In the genomic region with DNA sequence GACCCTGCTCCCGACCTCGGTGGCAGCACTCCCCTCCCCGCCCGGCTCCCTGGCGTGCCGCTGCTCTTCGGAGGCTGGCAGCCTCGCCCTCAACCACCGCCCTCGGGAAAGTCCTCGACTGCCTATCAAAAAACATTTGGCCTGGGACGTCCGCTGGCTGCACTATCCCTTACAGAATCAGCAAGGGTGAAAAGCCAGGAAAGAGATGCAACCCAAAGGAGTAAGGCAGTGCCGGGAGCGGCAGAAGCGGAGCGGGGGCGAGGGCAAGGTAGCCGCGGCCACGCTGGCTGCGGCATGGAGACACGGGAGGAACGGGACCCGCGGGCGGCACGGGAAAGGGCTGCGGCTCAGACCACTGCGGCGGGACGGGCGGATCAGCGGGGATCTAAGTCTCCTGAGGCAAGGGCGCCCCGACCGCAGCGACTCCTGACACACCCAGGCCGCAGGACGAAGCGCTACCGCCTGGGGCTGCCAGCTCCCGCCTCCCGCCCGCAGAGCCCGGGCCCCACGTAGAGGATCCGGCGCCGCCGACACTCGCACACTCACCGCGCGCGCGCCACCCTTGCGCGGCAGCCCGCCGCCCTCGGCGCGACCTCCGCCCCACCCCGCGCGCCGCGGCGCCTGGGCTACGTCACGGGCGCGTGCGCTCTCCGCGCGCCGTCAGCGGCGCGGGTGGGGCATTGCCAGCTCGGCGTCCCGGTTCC, we compare ENCODE assay signal across 1 cellular context.
A peak's percentile ranks its signal among the peaks of the same experiment; 100 is the strongest.
TF ChIP-seq lines count a peak whose summit lies in the region.

A gene with protein sequence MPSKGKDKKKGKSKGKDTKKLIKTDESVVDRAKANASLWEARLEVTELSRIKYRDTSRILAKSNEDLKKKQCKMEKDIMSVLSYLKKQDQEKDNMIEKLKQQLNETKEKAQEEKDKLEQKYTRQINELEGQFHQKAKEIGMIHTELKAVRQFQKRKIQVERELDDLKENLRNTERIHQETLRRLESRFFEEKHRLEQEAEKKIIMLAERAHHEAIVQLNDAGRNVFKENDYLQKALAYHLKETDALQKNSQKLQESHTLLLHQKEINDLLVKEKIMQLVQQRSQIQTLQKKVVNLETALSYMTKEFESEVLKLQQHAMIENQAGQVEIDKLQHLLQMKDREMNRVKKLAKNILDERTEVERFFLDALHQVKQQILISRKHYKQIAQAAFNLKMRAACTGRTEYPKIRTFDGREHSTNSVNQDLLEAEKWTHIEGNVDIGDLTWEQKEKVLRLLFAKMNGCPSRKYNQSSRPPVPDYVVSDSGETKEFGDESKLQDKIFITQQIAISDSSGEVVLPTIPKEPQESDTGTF (plus strand): TSS at position 646 of the 704 bp plus-strand sequence. CDS start 130 bp downstream, outside the sequence.
A gene with protein sequence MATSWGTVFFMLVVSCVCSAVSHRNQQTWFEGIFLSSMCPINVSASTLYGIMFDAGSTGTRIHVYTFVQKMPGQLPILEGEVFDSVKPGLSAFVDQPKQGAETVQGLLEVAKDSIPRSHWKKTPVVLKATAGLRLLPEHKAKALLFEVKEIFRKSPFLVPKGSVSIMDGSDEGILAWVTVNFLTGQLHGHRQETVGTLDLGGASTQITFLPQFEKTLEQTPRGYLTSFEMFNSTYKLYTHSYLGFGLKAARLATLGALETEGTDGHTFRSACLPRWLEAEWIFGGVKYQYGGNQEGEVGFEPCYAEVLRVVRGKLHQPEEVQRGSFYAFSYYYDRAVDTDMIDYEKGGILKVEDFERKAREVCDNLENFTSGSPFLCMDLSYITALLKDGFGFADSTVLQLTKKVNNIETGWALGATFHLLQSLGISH (minus strand): TSS at position 585 of the 704 bp plus-strand sequence. CDS start 31,186 bp downstream, outside the sequence.

TF ChIP-seq in HEK293, 187 proteins besides CTCF, POLR2A, EP300 and RAD21 (continued from another document and continues in another):
- TF ChIP-seq ZFP37 (tag by site-specific recombination; IDR thresholded peaks at IDR 0.05) (peak; percentile 53; the same call in 1 of the 2 replicates), ZSCAN23 (tag by site-specific recombination; IDR thresholded peaks at IDR 0.05) (no peak), GLI2 (tag by site-specific recombination; IDR thresholded peaks at IDR 0.05; ENCODE audit: borderline replicate concordance, low read depth) (no peak), ZBTB20 (tag by site-specific recombination; IDR thresholded peaks at IDR 0.05) (peak; percentile 80; the same call in 1 of the 2 replicates), ZNF24 (tag by site-specific recombination; IDR thresholded peaks at IDR 0.05) (no peak), ZNF146 (tag by site-specific recombination; IDR thresholded peaks at IDR 0.05) (peak; percentile 4; the same call in 1 of the 2 replicates), ZNF473 (tag by site-specific recombination; IDR thresholded peaks at IDR 0.05) (no peak), GLIS2 (tag by site-specific recombination; IDR thresholded peaks at IDR 0.05) (no peak; the same call in 1 of the 2 replicates), ZNF629 (tag by site-specific recombination; IDR thresholded peaks at IDR 0.05) (peak; percentile 27; the same call in 1 of the 2 replicates), SCRT2 (tag by site-specific recombination; IDR thresholded peaks at IDR 0.05) (no peak), ZNF23 (tag by site-specific recombination; IDR thresholded peaks at IDR 0.05; ENCODE audit: borderline replicate concordance) (no peak), ZNF423 (tag by site-specific recombination; IDR thresholded peaks at IDR 0.05) (peak; percentile 62; the same call in 1 of the 2 replicates), ZNF394 (tag by site-specific recombination; IDR thresholded peaks at IDR 0.05; ENCODE audit: borderline replicate concordance) (no peak), ZSCAN30 (tag by site-specific recombination; IDR thresholded peaks at IDR 0.05) (peak; percentile 51), IKZF3 (tag by site-specific recombination; IDR thresholded peaks at IDR 0.05) (no peak), ZFP3 (tag by site-specific recombination; IDR thresholded peaks at IDR 0.05; ENCODE audit: low read depth) (no peak), ZNF202 (tag by site-specific recombination; IDR thresholded peaks at IDR 0.05; ENCODE audit: borderline replicate concordance) (no peak), ZNF140 (tag by site-specific recombination; IDR thresholded peaks at IDR 0.05) (no peak), KLF1 (tag by site-specific recombination; IDR thresholded peaks at IDR 0.05) (peak; percentile 62; the same call in 1 of the 2 replicates), ZNF544 (tag by site-specific recombination; IDR thresholded peaks at IDR 0.05) (no peak), ZFP41 (tag by site-specific recombination; IDR thresholded peaks at IDR 0.05; ENCODE audit: borderline replicate concordance) (no peak), ZNF335 (tag by site-specific recombination; conservative IDR thresholded peaks at IDR 0.05) (peak; percentile 94), ZNF626 (tag by site-specific recombination; IDR thresholded peaks at IDR 0.05) (no peak), KLF8 (tag by site-specific recombination; IDR thresholded peaks at IDR 0.05) (peak; percentile 67; the same call in 1 of the 2 replicates), ZNF354C (tag by site-specific recombination; IDR thresholded peaks at IDR 0.05; ENCODE audit: borderline replicate concordance, low read depth) (no peak), ZNF121 (tag by site-specific recombination; IDR thresholded peaks at IDR 0.05) (no peak), ZNF585B (tag by site-specific recombination; IDR thresholded peaks at IDR 0.05) (0 out of 2 replicates have a peak, but pooled peaks have one; percentile 14), HOXA7 (CRISPR knock-in tag; IDR thresholded peaks at IDR 0.05; ENCODE audit: borderline replicate concordance) (no peak), ZNF510 (tag by site-specific recombination; IDR thresholded peaks at IDR 0.05; ENCODE audit: insufficient replicate concordance) (no peak), SCRT1 (tag by site-specific recombination; IDR thresholded peaks at IDR 0.05; ENCODE audit: borderline replicate concordance) (no peak), YY2 (tag by site-specific recombination; IDR thresholded peaks at IDR 0.05) (no peak), ZNF2 (tag by site-specific recombination; IDR thresholded peaks at IDR 0.05) (peak; percentile 76; the same call in 1 of the 2 replicates), ZNF274 (IDR thresholded peaks at IDR 0.05; ENCODE audit: low read length) (no peak), ZNF274 (tag by site-specific recombination; IDR thresholded peaks at IDR 0.05; ENCODE audit: borderline replicate concordance) (no peak), ZEB2 (tag by site-specific recombination; IDR thresholded peaks at IDR 0.05) (0 out of 2 replicates have a peak, but pooled peaks have one; percentile 23), ZNF366 (tag by site-specific recombination; conservative IDR thresholded peaks at IDR 0.05) (no peak), GFI1B (tag by site-specific recombination; IDR thresholded peaks at IDR 0.05) (no peak), ZNF701 (tag by site-specific recombination; IDR thresholded peaks at IDR 0.05) (no peak), ZNF785 (tag by site-specific recombination; IDR thresholded peaks at IDR 0.05) (no peak)
- TF ChIP-seq, protein P1, sequence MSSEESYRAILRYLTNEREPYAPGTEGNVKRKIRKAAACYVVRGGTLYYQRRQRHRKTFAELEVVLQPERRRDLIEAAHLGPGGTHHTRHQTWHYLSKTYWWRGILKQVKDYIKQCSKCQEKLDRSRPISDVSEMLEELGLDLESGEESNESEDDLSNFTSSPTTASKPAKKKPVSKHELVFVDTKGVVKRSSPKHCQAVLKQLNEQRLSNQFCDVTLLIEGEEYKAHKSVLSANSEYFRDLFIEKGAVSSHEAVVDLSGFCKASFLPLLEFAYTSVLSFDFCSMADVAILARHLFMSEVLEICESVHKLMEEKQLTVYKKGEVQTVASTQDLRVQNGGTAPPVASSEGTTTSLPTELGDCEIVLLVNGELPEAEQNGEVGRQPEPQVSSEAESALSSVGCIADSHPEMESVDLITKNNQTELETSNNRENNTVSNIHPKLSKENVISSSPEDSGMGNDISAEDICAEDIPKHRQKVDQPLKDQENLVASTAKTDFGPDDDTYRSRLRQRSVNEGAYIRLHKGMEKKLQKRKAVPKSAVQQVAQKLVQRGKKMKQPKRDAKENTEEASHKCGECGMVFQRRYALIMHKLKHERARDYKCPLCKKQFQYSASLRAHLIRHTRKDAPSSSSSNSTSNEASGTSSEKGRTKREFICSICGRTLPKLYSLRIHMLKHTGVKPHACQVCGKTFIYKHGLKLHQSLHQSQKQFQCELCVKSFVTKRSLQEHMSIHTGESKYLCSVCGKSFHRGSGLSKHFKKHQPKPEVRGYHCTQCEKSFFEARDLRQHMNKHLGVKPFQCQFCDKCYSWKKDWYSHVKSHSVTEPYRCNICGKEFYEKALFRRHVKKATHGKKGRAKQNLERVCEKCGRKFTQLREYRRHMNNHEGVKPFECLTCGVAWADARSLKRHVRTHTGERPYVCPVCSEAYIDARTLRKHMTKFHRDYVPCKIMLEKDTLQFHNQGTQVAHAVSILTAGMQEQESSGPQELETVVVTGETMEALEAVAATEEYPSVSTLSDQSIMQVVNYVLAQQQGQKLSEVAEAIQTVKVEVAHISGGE (tag by site-specific recombination; conservative IDR thresholded peaks at IDR 0.05; ENCODE audit: low read depth) = no peak
- TF ChIP-seq, protein P2, sequence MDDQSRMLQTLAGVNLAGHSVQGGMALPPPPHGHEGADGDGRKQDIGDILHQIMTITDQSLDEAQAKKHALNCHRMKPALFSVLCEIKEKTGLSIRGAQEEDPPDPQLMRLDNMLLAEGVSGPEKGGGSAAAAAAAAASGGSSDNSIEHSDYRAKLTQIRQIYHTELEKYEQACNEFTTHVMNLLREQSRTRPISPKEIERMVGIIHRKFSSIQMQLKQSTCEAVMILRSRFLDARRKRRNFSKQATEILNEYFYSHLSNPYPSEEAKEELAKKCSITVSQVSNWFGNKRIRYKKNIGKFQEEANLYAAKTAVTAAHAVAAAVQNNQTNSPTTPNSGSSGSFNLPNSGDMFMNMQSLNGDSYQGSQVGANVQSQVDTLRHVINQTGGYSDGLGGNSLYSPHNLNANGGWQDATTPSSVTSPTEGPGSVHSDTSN (CRISPR knock-in tag; IDR thresholded peaks at IDR 0.05) = peak; percentile 61; the same call in 1 of the 2 replicates
- TF ChIP-seq, protein P3, sequence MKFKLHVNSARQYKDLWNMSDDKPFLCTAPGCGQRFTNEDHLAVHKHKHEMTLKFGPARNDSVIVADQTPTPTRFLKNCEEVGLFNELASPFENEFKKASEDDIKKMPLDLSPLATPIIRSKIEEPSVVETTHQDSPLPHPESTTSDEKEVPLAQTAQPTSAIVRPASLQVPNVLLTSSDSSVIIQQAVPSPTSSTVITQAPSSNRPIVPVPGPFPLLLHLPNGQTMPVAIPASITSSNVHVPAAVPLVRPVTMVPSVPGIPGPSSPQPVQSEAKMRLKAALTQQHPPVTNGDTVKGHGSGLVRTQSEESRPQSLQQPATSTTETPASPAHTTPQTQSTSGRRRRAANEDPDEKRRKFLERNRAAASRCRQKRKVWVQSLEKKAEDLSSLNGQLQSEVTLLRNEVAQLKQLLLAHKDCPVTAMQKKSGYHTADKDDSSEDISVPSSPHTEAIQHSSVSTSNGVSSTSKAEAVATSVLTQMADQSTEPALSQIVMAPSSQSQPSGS (tag by site-specific recombination; IDR thresholded peaks at IDR 0.05; ENCODE audit: low read depth) = no peak
- TF ChIP-seq, protein P4, sequence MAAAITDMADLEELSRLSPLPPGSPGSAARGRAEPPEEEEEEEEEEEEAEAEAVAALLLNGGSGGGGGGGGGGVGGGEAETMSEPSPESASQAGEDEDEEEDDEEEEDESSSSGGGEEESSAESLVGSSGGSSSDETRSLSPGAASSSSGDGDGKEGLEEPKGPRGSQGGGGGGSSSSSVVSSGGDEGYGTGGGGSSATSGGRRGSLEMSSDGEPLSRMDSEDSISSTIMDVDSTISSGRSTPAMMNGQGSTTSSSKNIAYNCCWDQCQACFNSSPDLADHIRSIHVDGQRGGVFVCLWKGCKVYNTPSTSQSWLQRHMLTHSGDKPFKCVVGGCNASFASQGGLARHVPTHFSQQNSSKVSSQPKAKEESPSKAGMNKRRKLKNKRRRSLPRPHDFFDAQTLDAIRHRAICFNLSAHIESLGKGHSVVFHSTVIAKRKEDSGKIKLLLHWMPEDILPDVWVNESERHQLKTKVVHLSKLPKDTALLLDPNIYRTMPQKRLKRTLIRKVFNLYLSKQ (tag by site-specific recombination; IDR thresholded peaks at IDR 0.05; ENCODE audit: borderline replicate concordance) = no peak
- TF ChIP-seq, protein P5, sequence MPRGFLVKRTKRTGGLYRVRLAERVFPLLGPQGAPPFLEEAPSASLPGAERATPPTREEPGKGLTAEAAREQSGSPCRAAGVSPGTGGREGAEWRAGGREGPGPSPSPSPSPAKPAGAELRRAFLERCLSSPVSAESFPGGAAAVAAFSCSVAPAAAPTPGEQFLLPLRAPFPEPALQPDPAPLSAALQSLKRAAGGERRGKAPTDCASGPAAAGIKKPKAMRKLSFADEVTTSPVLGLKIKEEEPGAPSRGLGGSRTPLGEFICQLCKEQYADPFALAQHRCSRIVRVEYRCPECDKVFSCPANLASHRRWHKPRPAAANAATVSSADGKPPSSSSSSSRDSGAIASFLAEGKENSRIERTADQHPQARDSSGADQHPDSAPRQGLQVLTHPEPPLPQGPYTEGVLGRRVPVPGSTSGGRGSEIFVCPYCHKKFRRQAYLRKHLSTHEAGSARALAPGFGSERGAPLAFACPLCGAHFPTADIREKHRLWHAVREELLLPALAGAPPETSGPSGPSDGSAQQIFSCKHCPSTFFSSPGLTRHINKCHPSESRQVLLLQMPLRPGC (tag by site-specific recombination; IDR thresholded peaks at IDR 0.05) = 0 out of 2 replicates have a peak, but pooled peaks have one; percentile 19
- TF ChIP-seq, protein P6, sequence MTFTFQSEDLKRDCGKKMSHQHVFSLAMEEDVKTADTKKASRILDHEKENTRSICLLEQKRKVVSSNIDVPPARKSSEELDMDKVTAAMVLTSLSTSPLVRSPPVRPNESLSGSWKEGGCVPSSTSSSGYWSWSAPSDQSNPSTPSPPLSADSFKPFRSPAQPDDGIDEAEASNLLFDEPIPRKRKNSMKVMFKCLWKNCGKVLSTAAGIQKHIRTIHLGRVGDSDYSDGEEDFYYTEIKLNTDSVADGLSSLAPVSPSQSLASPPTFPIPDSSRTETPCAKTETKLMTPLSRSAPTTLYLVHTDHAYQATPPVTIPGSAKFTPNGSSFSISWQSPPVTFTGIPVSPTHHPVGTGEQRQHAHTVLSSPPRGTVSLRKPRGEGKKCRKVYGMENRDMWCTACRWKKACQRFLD (tag by site-specific recombination; IDR thresholded peaks at IDR 0.05) = no peak
- TF ChIP-seq, protein P7, sequence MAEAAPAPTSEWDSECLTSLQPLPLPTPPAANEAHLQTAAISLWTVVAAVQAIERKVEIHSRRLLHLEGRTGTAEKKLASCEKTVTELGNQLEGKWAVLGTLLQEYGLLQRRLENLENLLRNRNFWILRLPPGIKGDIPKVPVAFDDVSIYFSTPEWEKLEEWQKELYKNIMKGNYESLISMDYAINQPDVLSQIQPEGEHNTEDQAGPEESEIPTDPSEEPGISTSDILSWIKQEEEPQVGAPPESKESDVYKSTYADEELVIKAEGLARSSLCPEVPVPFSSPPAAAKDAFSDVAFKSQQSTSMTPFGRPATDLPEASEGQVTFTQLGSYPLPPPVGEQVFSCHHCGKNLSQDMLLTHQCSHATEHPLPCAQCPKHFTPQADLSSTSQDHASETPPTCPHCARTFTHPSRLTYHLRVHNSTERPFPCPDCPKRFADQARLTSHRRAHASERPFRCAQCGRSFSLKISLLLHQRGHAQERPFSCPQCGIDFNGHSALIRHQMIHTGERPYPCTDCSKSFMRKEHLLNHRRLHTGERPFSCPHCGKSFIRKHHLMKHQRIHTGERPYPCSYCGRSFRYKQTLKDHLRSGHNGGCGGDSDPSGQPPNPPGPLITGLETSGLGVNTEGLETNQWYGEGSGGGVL (tag by site-specific recombination; IDR thresholded peaks at IDR 0.05) = 0 out of 2 replicates have a peak, but pooled peaks have one; percentile 11
